Comparison of ENCODE assay signal across 9 cellular contexts in genomic region chr3:177041021-177041729, GRCh38.
A peak's percentile ranks its signal among the peaks of the same experiment; 100 is the strongest.
DNase-seq lines count a peak whose midpoint lies in the region; ATAC-seq and TF ChIP-seq lines count a peak whose summit lies in the region.
"Had no signal": no experiment of that assay in that cellular context is flagged by ENCODE, and none has a peak within 500 bp of the region (broad histone marks: within the 10 kb centered on the region; RNA-seq: fewer than 3 reads in every experiment).

No MANE protein-coding gene starts in this region.

- H3K9ac ChIP-seq in mammary epithelial cell (ENCODE audit: insufficient read depth, low read length) = no peak overlapping the region

- no TSS peak for BruUV-seq in mammary epithelial cell (replicated peaks; lab: Mats Ljungman, UMichigan)

- peaks cover 32% of the 10 kb centered on the region for H3K36me3 ChIP-seq in mammary epithelial cell (ENCODE audit: insufficient read depth, low read length)

- peaks cover 2% of the 10 kb centered on the region for H3K9me3 Mint-ChIP-seq in memory B cell

- no peak for ATAC-seq in memory B cell (ENCODE audit: low read depth)

- peak; percentile 10 for DNase-seq in AG08396 (ENCODE audit: low spot score)
- peak; percentile 57 for DNase-seq in HCEC 1CT
- DNase-seq in mammary epithelial cell = no peak
- no peak for DNase-seq in memory B cell (ENCODE audit: low spot score in 2 of 2)
- no peak for DNase-seq in AML-193 (lab: John Stamatoyannopoulos, UW)
- DNase-seq in DMS 273 treated with DMSO at 0.1 percent for 48 hours (lab: John Stamatoyannopoulos, UW) = no peak
- DNase-seq in activated CD4-positive, alpha-beta T cell treated with anti-CD3 and anti-CD28 coated beads, Interleukin-2, amount 50 U/mL, for 1 hour = no peak
- no peak for DNase-seq in NCI-H2227 (lab: John Stamatoyannopoulos, UW; ENCODE audit: unreplicated experiment)
- DNase-seq: NCI-H2171 had no signal

- H3K27me3 Mint-ChIP-seq in memory B cell = no peaks in the 10 kb centered on the region

- no peak for TF ChIP-seq CTCF in mammary epithelial cell (conservative IDR thresholded peaks at IDR 0.05 in 1 of 2, IDR thresholded peaks at IDR 0.05 in 1 of 2; ENCODE audit: extremely low read depth in 1 of 2, insufficient read depth in 1 of 2, low read depth in 1 of 2, low read length in 2 of 2)

- intact Hi-C loops in mammary epithelial cell (cut with micrococcal nuclease) = no loop called here

- CTCF ChIA-PET in mammary epithelial cell (lab: Charles Lee; ENCODE audit: low non-redundant PET) = no interaction called here

- dilution Hi-C loops in mammary epithelial cell (cut with HindIII; ENCODE audit: low sequenced_read_pairs) = no loop called here

- no peak overlapping the region for H3K4me2 ChIP-seq in mammary epithelial cell (ENCODE audit: insufficient read depth, low read depth, low read length)

- H3K4me3 ChIP-seq in mammary epithelial cell (replicated peaks in 1 of 3; ENCODE audit: insufficient read depth in 1 of 3, low read depth in 2 of 3, low read length in 3 of 3) = no peak overlapping the region

- H3K4me1 ChIP-seq in mammary epithelial cell (ENCODE audit: insufficient read depth, low read length) = peaks cover 20% of the 10 kb centered on the region

- H3K79me2 ChIP-seq in mammary epithelial cell (ENCODE audit: insufficient read depth, low read length) = peaks cover 14% of the 10 kb centered on the region

- H3K27ac ChIP-seq in mammary epithelial cell (ENCODE audit: insufficient read depth, low read depth, low read length) = peak overlapping the region; percentile 3

- no peaks in the 10 kb centered on the region for H3K9me3 ChIP-seq in mammary epithelial cell (replicated peaks; ENCODE audit: insufficient read depth, low read length)

- no peak overlapping the region for H3K4me3 Mint-ChIP-seq in memory B cell

- H3K36me3 Mint-ChIP-seq in memory B cell = peaks cover 35% of the 10 kb centered on the region

- no peaks in the 10 kb centered on the region for H3K27me3 ChIP-seq in mammary epithelial cell (ENCODE audit: insufficient read depth, low read length)

- 88% methylated on average over 2 of the region's 2 CpGs for WGBS in mammary epithelial cell (ENCODE audit: low coverage, missing lambda C conversion rate)

- H3K27ac Mint-ChIP-seq in memory B cell = peak overlapping the region; percentile 73

- no peaks in the 10 kb centered on the region for H4K20me1 ChIP-seq in mammary epithelial cell (ENCODE audit: insufficient read depth, low read length)

- H3K4me1 Mint-ChIP-seq in memory B cell = peaks cover 10% of the 10 kb centered on the region

- in situ Hi-C loops in mammary epithelial cell (cut with MboI; ENCODE audit: low sequenced_read_pairs in 2 of 2) = no loop called here

- no peak overlapping the region for H2AFZ ChIP-seq in mammary epithelial cell (ENCODE audit: low read depth, low read length)

Comparison
In these comparisons a context has a peak if more than half of its experiments do, and no peak if none do; other contexts are left out.
1. DNase-seq: peak in AG08396 (single experiment) and HCEC 1CT (single experiment); none in mammary epithelial cell (single experiment), memory B cell (0 of 2), AML-193 (0 of 2), DMS 273 treated with DMSO at 0.1 percent for 48 hours (single experiment), activated CD4-positive, alpha-beta T cell treated with anti-CD3 and anti-CD28 coated beads, Interleukin-2, amount 50 U/mL, for 1 hour (single experiment) and NCI-H2227 (single experiment).